25 cellular contexts compared by ENCODE assay signal in genomic region chr2:173358617-173359016, GRCh38. TPM values are rescaled to one million over a fixed set of nuclear protein-coding genes. Genes with fewer than 3 reads are reported as not detected.
DNase-seq lines count a peak whose midpoint lies in the region; ATAC-seq and TF ChIP-seq lines count a peak whose summit lies in the region.
"Had no signal": no experiment of that assay in that cellular context is flagged by ENCODE, and none has a peak within 500 bp of the region (broad histone marks: within the 10 kb centered on the region; RNA-seq: fewer than 3 reads in every experiment).

No MANE protein-coding gene starts in this region.

- peaks cover 3% of the 10 kb centered on the region for H3K36me3 Mint-ChIP-seq in CD4-positive, CD25-positive, alpha-beta regulatory T cell
- peaks cover 36% of the 10 kb centered on the region for H3K36me3 Mint-ChIP-seq in activated T-helper 1 cell treated with anti-CD3 and anti-CD28 coated beads, Interleukin-12 subunit alpha, Interleukin-12 subunit beta, Interleukin-2, Interleukin-4 antibody, amounts not matched to agents 30 ng/mL and 10 ng/mL and 1 ng/mL, durations not matched to agents 14 hours and 24 hours and 36 hours (ENCODE audit: low read depth)

- TF ChIP-seq CTCF in DND-41 (IDR thresholded peaks at IDR 0.05; ENCODE audit: borderline replicate concordance, extremely low read depth, low read length, poor library complexity, severe bottlenecking): no peak

- peak overlapping the region; percentile 71 for H3K4me3 ChIP-seq in CD4-positive, CD25-positive, alpha-beta regulatory T cell (ENCODE audit: low read depth, low read length)
- H3K4me3 ChIP-seq in DND-41 (ENCODE audit: low read depth in 1 of 2, low read length in 2 of 2): peak overlapping the region in 1 of 2 experiments; percentile 32; a peak in 1 of 4 replicates
- H3K4me3 ChIP-seq: ascending aorta, SJSA1, upper lobe of left lung had no signal

- peaks cover 11% of the 10 kb centered on the region for H3K4me1 ChIP-seq in CD4-positive, CD25-positive, alpha-beta regulatory T cell (ENCODE audit: control insufficient read depth, insufficient read depth, low read length, poor library complexity, severe bottlenecking)
- peaks cover 48% of the 10 kb centered on the region for H3K4me1 ChIP-seq in DND-41 (ENCODE audit: insufficient read depth, low read length)

- peak in 1 of 3 donors; percentile 16 for DNase-seq in CD4-positive, CD25-positive, alpha-beta regulatory T cell
- DNase-seq in DND-41: no peak
- DNase-seq in MV-4-11 (lab: John Stamatoyannopoulos, UW): peak; percentile 29
- DNase-seq in activated T-helper 1 cell treated with anti-CD3 and anti-CD28 coated beads, Interleukin-12 subunit alpha, Interleukin-12 subunit beta, Interleukin-2, Interleukin-4 antibody, amounts not matched to agents 30 ng/mL and 10 ng/mL and 1 ng/mL, durations not matched to agents 14 hours and 24 hours and 36 hours (ENCODE audit: low spot score): no peak
- no peak for DNase-seq in NCI-H146 treated with DMSO at 0.1 percent for 48 hours (lab: John Stamatoyannopoulos, UW; ENCODE audit: unreplicated experiment)
- no peak for DNase-seq in Kasumi-1 (lab: John Stamatoyannopoulos, UW)
- DNase-seq: activated CD4-positive, alpha-beta T cell treated with anti-CD3 and anti-CD28 coated beads for 36 hours; activated naive CD4-positive, alpha-beta T cell treated with anti-CD3 and anti-CD28 coated beads, Interleukin-2, amount 50 U/mL, for 16 hours; activated T-cell treated with anti-CD3 and anti-CD28 coated beads for 4 hours; Karpas-422; left cardiac atrium; mesenchymal stem cell; naive thymus-derived CD4-positive, alpha-beta T cell; NCI-H1417 treated with DMSO at 0.1 percent for 48 hours; NCI-H2171; NCI-H69; PC-3; posterior cingulate gyrus; stimulated activated CD4-positive, alpha-beta T cell treated with anti-CD3 and anti-CD28 coated beads, Interleukin-1b, Interleukin-23, amount 100 ng/mL, for 48 hours; stimulated activated naive CD8-positive, alpha-beta T cell treated with anti-CD3 and anti-CD28 coated beads, Interleukin-15, amount 100 ng/mL, for 72 hours; T-helper 9 cell had no signal

- no peaks in the 10 kb centered on the region for H3K27me3 Mint-ChIP-seq in CD4-positive, CD25-positive, alpha-beta regulatory T cell
- no peaks in the 10 kb centered on the region for H3K27me3 Mint-ChIP-seq in activated T-helper 1 cell treated with anti-CD3 and anti-CD28 coated beads, Interleukin-12 subunit alpha, Interleukin-12 subunit beta, Interleukin-2, Interleukin-4 antibody, amounts not matched to agents 30 ng/mL and 10 ng/mL and 1 ng/mL, durations not matched to agents 14 hours and 24 hours and 36 hours (ENCODE audit: insufficient read depth)

- peaks cover 0 to 3% (median 0%) of the 10 kb centered on the region in 7 donors for H3K9me3 Mint-ChIP-seq in CD4-positive, CD25-positive, alpha-beta regulatory T cell
- H3K9me3 Mint-ChIP-seq in activated T-helper 1 cell treated with anti-CD3 and anti-CD28 coated beads, Interleukin-12 subunit alpha, Interleukin-12 subunit beta, Interleukin-2, Interleukin-4 antibody, amounts not matched to agents 30 ng/mL and 10 ng/mL and 1 ng/mL, durations not matched to agents 14 hours and 24 hours and 36 hours: no peaks in the 10 kb centered on the region
- H3K9me3 Mint-ChIP-seq: naive thymus-derived CD4-positive, alpha-beta T cell; stimulated activated naive CD8-positive, alpha-beta T cell treated with anti-CD3 and anti-CD28 coated beads, Interleukin-15, amount 100 ng/mL, for 72 hours had no signal

- no peaks in the 10 kb centered on the region for H3K36me3 ChIP-seq in CD4-positive, CD25-positive, alpha-beta regulatory T cell (ENCODE audit: control insufficient read depth, insufficient read depth, low read length)
- peaks cover 76% of the 10 kb centered on the region for H3K36me3 ChIP-seq in DND-41 (ENCODE audit: insufficient read depth, low read length)
- H3K36me3 ChIP-seq: ascending aorta, upper lobe of left lung had no signal

- H3K4me3 Mint-ChIP-seq in CD4-positive, CD25-positive, alpha-beta regulatory T cell: peak overlapping the region; percentile 52 to 80 (median 74)
- H3K4me3 Mint-ChIP-seq in activated T-helper 1 cell treated with anti-CD3 and anti-CD28 coated beads, Interleukin-12 subunit alpha, Interleukin-12 subunit beta, Interleukin-2, Interleukin-4 antibody, amounts not matched to agents 30 ng/mL and 10 ng/mL and 1 ng/mL, durations not matched to agents 14 hours and 24 hours and 36 hours: peak overlapping the region; percentile 26
- H3K4me3 Mint-ChIP-seq: activated CD4-positive, alpha-beta T cell treated with anti-CD3 and anti-CD28 coated beads for 36 hours; stimulated activated naive CD8-positive, alpha-beta T cell treated with anti-CD3 and anti-CD28 coated beads, Interleukin-15, amount 100 ng/mL, for 72 hours had no signal

- peak overlapping the region; percentile 17; the same call in 1 of the 2 replicates for H3K9ac ChIP-seq in DND-41 (ENCODE audit: low read depth, low read length)

- peak overlapping the region; percentile 50 for H3K4me2 ChIP-seq in DND-41 (ENCODE audit: insufficient read depth, low read length)

- H3K27ac ChIP-seq in CD4-positive, CD25-positive, alpha-beta regulatory T cell (ENCODE audit: insufficient read depth, low read length, poor library complexity, severe bottlenecking): no peak overlapping the region
- H3K27ac ChIP-seq in DND-41 (ENCODE audit: low read length): no peak overlapping the region
- H3K27ac ChIP-seq: ascending aorta, SJSA1, upper lobe of left lung had no signal

- H2AFZ ChIP-seq in DND-41 (ENCODE audit: low read depth, low read length): no peak overlapping the region

- peaks cover 17 to 45% (median 28%) of the 10 kb centered on the region in 4 donors for H3K4me1 Mint-ChIP-seq in CD4-positive, CD25-positive, alpha-beta regulatory T cell
- peaks cover 52% of the 10 kb centered on the region for H3K4me1 Mint-ChIP-seq in activated T-helper 1 cell treated with anti-CD3 and anti-CD28 coated beads, Interleukin-12 subunit alpha, Interleukin-12 subunit beta, Interleukin-2, Interleukin-4 antibody, amounts not matched to agents 30 ng/mL and 10 ng/mL and 1 ng/mL, durations not matched to agents 14 hours and 24 hours and 36 hours (ENCODE audit: low read depth)

- peaks cover 94% of the 10 kb centered on the region for H3K79me2 ChIP-seq in DND-41 (ENCODE audit: insufficient read depth, low read length)

- H3K9me3 ChIP-seq in CD4-positive, CD25-positive, alpha-beta regulatory T cell (ENCODE audit: control insufficient read depth in 2 of 2, low read length in 2 of 2): no peaks in the 10 kb centered on the region
- no peaks in the 10 kb centered on the region for H3K9me3 ChIP-seq in DND-41 (ENCODE audit: insufficient read depth, low read length, severe bottlenecking)
- H3K9me3 ChIP-seq: ascending aorta, SJSA1, upper lobe of left lung had no signal

- H4K20me1 ChIP-seq in DND-41 (ENCODE audit: insufficient read depth, low read length): peaks cover 75% of the 10 kb centered on the region

- no peak for ATAC-seq in CD4-positive, CD25-positive, alpha-beta regulatory T cell (ENCODE audit: low read depth in 2 of 2)
- ATAC-seq in DND-41 (ENCODE audit: insufficient read depth, low read depth) (no peak), HG02571 (IDR thresholded peaks at IDR 0.05; ENCODE audit: unreplicated experiment) (no peak)
- ATAC-seq: activated CD4-positive, alpha-beta T cell treated with anti-CD3 and anti-CD28 coated beads for 36 hours; left cardiac atrium; naive thymus-derived CD4-positive, alpha-beta T cell; PC-3; stimulated activated naive CD8-positive, alpha-beta T cell treated with anti-CD3 and anti-CD28 coated beads, Interleukin-15, amount 100 ng/mL, for 72 hours had no signal

- intact Hi-C loops in activated T-helper 1 cell treated with anti-CD3 and anti-CD28 coated beads, Interleukin-12 subunit alpha, Interleukin-12 subunit beta, Interleukin-2, Interleukin-4 antibody, amounts not matched to agents 30 ng/mL and 10 ng/mL and 1 ng/mL, durations not matched to agents 14 hours and 24 hours and 36 hours (cut with micrococcal nuclease): loop anchor here (5.0 to 10.0 kb wide), 3 partner anchors 604 to 1236 kb away; partner anchors contain the start of genes GPR155 and WIPF1

- H3K27ac Mint-ChIP-seq in CD4-positive, CD25-positive, alpha-beta regulatory T cell: peak overlapping the region in 1 of 3 donors; percentile 37
- H3K27ac Mint-ChIP-seq in activated T-helper 1 cell treated with anti-CD3 and anti-CD28 coated beads, Interleukin-12 subunit alpha, Interleukin-12 subunit beta, Interleukin-2, Interleukin-4 antibody, amounts not matched to agents 30 ng/mL and 10 ng/mL and 1 ng/mL, durations not matched to agents 14 hours and 24 hours and 36 hours: no peak overlapping the region
- H3K27ac Mint-ChIP-seq: activated CD4-positive, alpha-beta T cell treated with anti-CD3 and anti-CD28 coated beads for 36 hours; stimulated activated naive CD8-positive, alpha-beta T cell treated with anti-CD3 and anti-CD28 coated beads, Interleukin-15, amount 100 ng/mL, for 72 hours had no signal

- H3K27me3 ChIP-seq in CD4-positive, CD25-positive, alpha-beta regulatory T cell (ENCODE audit: control insufficient read depth, insufficient read depth, low read length): peaks cover under 1% of the 10 kb centered on the region
- no peaks in the 10 kb centered on the region for H3K27me3 ChIP-seq in DND-41 (ENCODE audit: insufficient read depth, low read length, poor library complexity)
- H3K27me3 ChIP-seq: SJSA1 had no signal

RNA-seq across cellular contexts. Expression of gene CDCA7, which starts 3.9 kb away (rescaled TPM):
- total RNA-seq in CD4-positive, CD25-positive, alpha-beta regulatory T cell: 12.9 TPM
- polyA plus RNA-seq in CD4-positive, CD25-positive, alpha-beta regulatory T cell: 10 to 100 TPM in 2 of 4 donors, 1 to 10 TPM in 2; 7.2 to 20.0 (median 12.1) TPM
- 112 and 115 TPM in 2 replicates for total RNA-seq in activated T-helper 1 cell treated with anti-CD3 and anti-CD28 coated beads, Interleukin-12 subunit alpha, Interleukin-12 subunit beta, Interleukin-2, Interleukin-4 antibody, amounts not matched to agents 30 ng/mL and 10 ng/mL and 1 ng/mL, durations not matched to agents 14 hours and 24 hours and 36 hours
- total RNA-seq: ascending aorta had no signal
